ENCODE assay signal across 8 cellular contexts in the genomic region with DNA sequence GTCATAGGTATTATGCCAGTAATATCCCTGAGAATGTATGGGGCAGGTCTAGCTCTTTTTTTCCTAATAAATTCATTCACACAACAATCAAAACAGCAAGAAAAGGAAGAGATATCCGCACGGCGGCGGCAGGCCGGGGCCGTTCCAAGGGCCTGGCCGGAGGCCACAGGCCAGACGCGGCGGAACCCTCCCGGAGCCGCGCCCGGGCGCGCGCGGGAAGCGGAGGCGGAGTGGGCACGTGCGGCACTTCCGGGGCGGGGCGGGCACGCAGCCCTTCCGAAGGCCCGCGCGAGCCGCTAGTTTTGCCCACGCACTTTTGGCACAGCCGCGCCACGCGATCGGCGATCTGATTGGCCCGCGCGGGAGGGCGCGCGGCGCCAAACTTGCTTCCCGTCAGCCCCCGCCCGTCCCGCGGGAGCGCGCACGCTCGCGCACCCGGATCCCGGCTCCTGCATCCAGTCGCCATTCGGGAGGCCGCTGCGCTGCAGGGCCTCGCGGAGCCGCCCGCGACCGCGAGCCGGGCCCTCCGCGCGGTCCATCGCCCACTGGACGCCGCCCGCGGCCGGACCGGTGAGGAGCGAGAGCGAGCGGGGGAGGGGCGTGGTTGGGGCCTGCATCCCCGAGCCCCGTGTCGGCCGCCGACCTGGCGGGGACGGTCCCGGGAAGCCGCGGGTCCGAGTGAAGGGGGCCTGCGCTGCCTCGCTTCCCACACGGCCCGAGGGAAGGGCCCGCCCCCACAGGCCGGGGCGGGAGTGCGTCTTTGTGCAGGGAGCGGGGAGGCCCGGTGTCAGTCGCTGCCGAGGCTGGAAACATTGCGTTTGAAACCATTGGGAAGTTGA. TPM values are rescaled to one million over a fixed set of nuclear protein-coding genes. Genes with fewer than 3 reads are reported as not detected.
DNase-seq lines count a peak whose midpoint lies in the region; ATAC-seq and TF ChIP-seq lines count a peak whose summit lies in the region.

A gene with protein sequence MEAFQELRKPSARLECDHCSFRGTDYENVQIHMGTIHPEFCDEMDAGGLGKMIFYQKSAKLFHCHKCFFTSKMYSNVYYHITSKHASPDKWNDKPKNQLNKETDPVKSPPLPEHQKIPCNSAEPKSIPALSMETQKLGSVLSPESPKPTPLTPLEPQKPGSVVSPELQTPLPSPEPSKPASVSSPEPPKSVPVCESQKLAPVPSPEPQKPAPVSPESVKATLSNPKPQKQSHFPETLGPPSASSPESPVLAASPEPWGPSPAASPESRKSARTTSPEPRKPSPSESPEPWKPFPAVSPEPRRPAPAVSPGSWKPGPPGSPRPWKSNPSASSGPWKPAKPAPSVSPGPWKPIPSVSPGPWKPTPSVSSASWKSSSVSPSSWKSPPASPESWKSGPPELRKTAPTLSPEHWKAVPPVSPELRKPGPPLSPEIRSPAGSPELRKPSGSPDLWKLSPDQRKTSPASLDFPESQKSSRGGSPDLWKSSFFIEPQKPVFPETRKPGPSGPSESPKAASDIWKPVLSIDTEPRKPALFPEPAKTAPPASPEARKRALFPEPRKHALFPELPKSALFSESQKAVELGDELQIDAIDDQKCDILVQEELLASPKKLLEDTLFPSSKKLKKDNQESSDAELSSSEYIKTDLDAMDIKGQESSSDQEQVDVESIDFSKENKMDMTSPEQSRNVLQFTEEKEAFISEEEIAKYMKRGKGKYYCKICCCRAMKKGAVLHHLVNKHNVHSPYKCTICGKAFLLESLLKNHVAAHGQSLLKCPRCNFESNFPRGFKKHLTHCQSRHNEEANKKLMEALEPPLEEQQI (plus strand): TSS at position 430 of the 839 bp plus-strand sequence. CDS start 9,340 bp downstream, outside the sequence.

- H3K27ac ChIP-seq in right atrium auricular region (peak within 1 kb of the TSS; percentile 83 to 95), psoas muscle (peak within 1 kb of the TSS; percentile 95), urinary bladder (ENCODE audit: low read depth) (peak within 1 kb of the TSS; percentile 88)

- peak; percentile 97 for TF ChIP-seq POLR2A in GM18505 (IDR thresholded peaks at IDR 0.05; ENCODE audit: borderline replicate concordance, extremely low read depth, insufficient read depth, insufficient read length)

- WGBS in psoas muscle, 3 donors = 0 to 1% (median 0%) methylated on average over 75 to 107 of the region's 107 CpGs
- WGBS in urinary bladder = under 1% methylated on average over 107 of the region's 107 CpGs

- H3K36me3 ChIP-seq in right atrium auricular region = no peaks in the 10 kb centered on the region
- H3K36me3 ChIP-seq in psoas muscle (ENCODE audit: insufficient read depth in 1 of 2, low read depth in 1 of 2) = no peaks in the 10 kb centered on the region
- H3K36me3 ChIP-seq in urinary bladder (ENCODE audit: insufficient read depth) = no peaks in the 10 kb centered on the region

- peak; percentile 70 for ATAC-seq in GM18505 (IDR thresholded peaks at IDR 0.05; ENCODE audit: unreplicated experiment)
- peak; percentile 76 for ATAC-seq in HG02943 (IDR thresholded peaks at IDR 0.05; ENCODE audit: low read depth, unreplicated experiment)
- ATAC-seq in psoas muscle = peak; percentile 94 to 97 (median 96)

- H3K4me3 ChIP-seq in right atrium auricular region (peak within 1 kb of the TSS; percentile 67 to 69), psoas muscle (peak within 1 kb of the TSS; percentile 89), urinary bladder (ENCODE audit: low read depth, low read length) (peak within 1 kb of the TSS; percentile 95)

- H3K4me1 ChIP-seq in right atrium auricular region = peaks cover 0 to 47% of the 10 kb centered on the region in 2 donors
- peaks cover 45% of the 10 kb centered on the region for H3K4me1 ChIP-seq in psoas muscle
- H3K4me1 ChIP-seq in urinary bladder (ENCODE audit: insufficient read depth) = no peaks in the 10 kb centered on the region

- H3K27me3 ChIP-seq in right atrium auricular region (no peaks in the 10 kb centered on the region), psoas muscle (ENCODE audit: insufficient read depth in 3 of 3, low read length in 2 of 3) (no peaks in the 10 kb centered on the region)

- TF ChIP-seq CTCF in right atrium auricular region (IDR thresholded peaks at IDR 0.05) (peak in 1 of 2 donors; percentile 16), psoas muscle (IDR thresholded peaks at IDR 0.05) (no peak)

- H3K9me3 ChIP-seq in right atrium auricular region (no peaks in the 10 kb centered on the region), psoas muscle (no peaks in the 10 kb centered on the region)

- intact Hi-C loops in T-helper 2 cell treated with Interferon-gamma antibody and Interleukin-4, amounts not matched to agents 100 ng/mL and 5 ng/mL, for 36 hours (cut with micrococcal nuclease) = loop anchor here (1.0 kb wide), 2 partner anchors 33 to 79 kb away; a partner anchor contains a TSS
- intact Hi-C loops in psoas muscle (cut with DNase I) = no loop called here

- DNase-seq in NCI-H187 (lab: John Stamatoyannopoulos, UW) (peak; percentile 93 to 98), anterior cingulate cortex (lab: John Stamatoyannopoulos, UW) (peak; percentile 45 to 97 (median 93)), right atrium auricular region (ENCODE audit: low spot score) (peak; percentile 95), psoas muscle (peak; percentile 98 to 99)

RNA-seq across cellular contexts. Expression of the gene that starts here (rescaled TPM):
- 38.1 and 38.8 TPM in 2 replicates for total RNA-seq in T-helper 2 cell treated with Interferon-gamma antibody and Interleukin-4, amounts not matched to agents 100 ng/mL and 5 ng/mL, for 36 hours
- total RNA-seq in right atrium auricular region (10 to 100 TPM; 13.9 to 19.6 TPM), psoas muscle (10 to 100 TPM; 11.6 to 14.8 (median 13.0) TPM), urinary bladder (10.7 TPM)
- polyA plus RNA-seq in psoas muscle (10 to 100 TPM in 1 of 3 donors, 1 to 10 TPM in 2; 4.7 to 11.7 (median 9.6) TPM), urinary bladder (10.4 TPM)

Comparison
In these comparisons a context has a peak if more than half of its experiments do, and no peak if none do; other contexts are left out.
1. Peak in every context shown above with its lines: DNase-seq, ATAC-seq, H3K4me3 ChIP-seq and H3K27ac ChIP-seq.